ENCODE assay signal across 8 cellular contexts in genomic region chr1:244047739-244048565, GRCh38. TPM values are rescaled to one million over a fixed set of nuclear protein-coding genes. Genes with fewer than 3 reads are reported as not detected.
DNase-seq lines count a peak whose midpoint lies in the region; FAIRE-seq and TF ChIP-seq lines count a peak whose summit lies in the region.

No MANE protein-coding gene starts in this region.

- TF ChIP-seq EP300 in stomach (IDR thresholded peaks at IDR 0.05) = no peak

- peak overlapping the region; percentile 58 for H3K4me2 ChIP-seq in MM.1S (ENCODE audit: low read depth, low read length)

- H3K27ac ChIP-seq in MM.1S (ENCODE audit: low read length) (peak overlapping the region; percentile 86), stomach (peak overlapping the region; percentile 98 to 100 (median 99))

- peaks cover 9% of the 10 kb centered on the region; the same call in 1 of the 2 replicates for H4K20me1 ChIP-seq in MM.1S (ENCODE audit: insufficient read depth, low read length)

- no peaks in the 10 kb centered on the region for H3K9me3 ChIP-seq in MM.1S (replicated peaks; ENCODE audit: insufficient read depth, low read length)
- H3K9me3 ChIP-seq in stomach = no peaks in the 10 kb centered on the region

- peak; percentile 59 for FAIRE-seq in G401.6 (lab: Jason Lieb, UNC)

- peaks cover 28% of the 10 kb centered on the region for H3F3A ChIP-seq in MM.1S (ENCODE audit: insufficient read depth, low read length)

- intact Hi-C loops in stomach (cut with DNase I; ENCODE audit: low total_unique reads) = no loop called here

- H2AFZ ChIP-seq in MM.1S (ENCODE audit: low read length) = peak overlapping the region; percentile 55

- H3K36me3 Mint-ChIP-seq in neural crest cell (ENCODE audit: low read depth) = no peaks in the 10 kb centered on the region

- H3K79me2 ChIP-seq in MM.1S (ENCODE audit: low read length) = 0 out of 2 replicates have a peak, but pooled peaks cover 3% of the 10 kb centered on the region

- H3K4me1 ChIP-seq in MM.1S (ENCODE audit: low read length) (peaks cover 19% of the 10 kb centered on the region), stomach (peaks cover 8 to 43% (median 30%) of the 10 kb centered on the region in 4 donors)

- H3K27me3 ChIP-seq in MM.1S (replicated peaks; ENCODE audit: insufficient read depth, low read length) (0 out of 2 replicates have a peak, but pooled peaks cover 15% of the 10 kb centered on the region), stomach (no peaks in the 10 kb centered on the region)

- H3K4me3 ChIP-seq in MM.1S (ENCODE audit: low read length) (peak overlapping the region; percentile 68), foreskin fibroblast (ENCODE audit: low read depth in 1 of 2, low read length in 2 of 2) (peak overlapping the region; percentile 88 to 94), stomach (peak overlapping the region; percentile 65 to 87 (median 82))

- TF ChIP-seq CTCF in MM.1S (IDR thresholded peaks at IDR 0.05; ENCODE audit: low read length) (no peak), foreskin fibroblast (IDR thresholded peaks at IDR 0.05; ENCODE audit: low read depth, low read length) (no peak), neural crest cell (conservative IDR thresholded peaks at IDR 0.05) (no peak), stomach (IDR thresholded peaks at IDR 0.05) (no peak)

- H3K4me1 Mint-ChIP-seq in neural crest cell = peaks cover 13% of the 10 kb centered on the region

- peak overlapping the region; percentile 71 for H3K9ac ChIP-seq in MM.1S (ENCODE audit: low read length)

- DNase-seq in HCEC 1CT = peak; percentile 99
- DNase-seq in MM.1S = peak; percentile 99
- peak; percentile 96 for DNase-seq in SHP77 treated with DMSO at 0.1 percent for 48 hours (lab: John Stamatoyannopoulos, UW)
- peak; percentile 99 for DNase-seq in activated gamma-delta T cell treated with Interleukin-2 at 50 U/mL for 16 hours
- peak; percentile 100 for DNase-seq in foreskin fibroblast
- DNase-seq in neural crest cell (ENCODE audit: low read depth, low spot score) = peak; percentile 90
- peak; percentile 98 for DNase-seq in stomach

- H3K27me3 Mint-ChIP-seq in neural crest cell (ENCODE audit: low read depth) = no peaks in the 10 kb centered on the region

- H3K9me2 ChIP-seq in MM.1S (replicated peaks; ENCODE audit: insufficient read depth, low read length) = no peaks in the 10 kb centered on the region

- H3K4me3 Mint-ChIP-seq in neural crest cell = peak overlapping the region; percentile 96

- H3K27ac Mint-ChIP-seq in neural crest cell (ENCODE audit: unreplicated experiment) = peak overlapping the region; percentile 97

- peak in 2 of 4 donors; percentile 93 to 95 for TF ChIP-seq POLR2A in stomach (IDR thresholded peaks at IDR 0.05)

- WGBS in stomach, 5 donors = 0 to 1% (median 0%) methylated on average over 31 to 81 of the region's 81 CpGs

- no peaks in the 10 kb centered on the region for H3K9me3 Mint-ChIP-seq in neural crest cell

- H3K36me3 ChIP-seq in MM.1S (replicated peaks; ENCODE audit: insufficient read depth, low read length) (no peaks in the 10 kb centered on the region), stomach (no peaks in the 10 kb centered on the region)

RNA-seq across cellular contexts. Expression of gene ZBTB18, which starts 3.1 kb away (rescaled TPM):
- 29.3 and 30.3 TPM in 2 replicates for total RNA-seq in neural crest cell
- total RNA-seq in stomach = 10 to 100 TPM; 14.6 to 27.2 (median 18.7) TPM
- polyA plus RNA-seq in stomach = 1 to 10 TPM; 5.7 to 7.4 (median 7.2) TPM

Comparison
In these comparisons a context has a peak if more than half of its experiments do, and no peak if none do; other contexts are left out.
1. Peak in every context shown above with its lines: DNase-seq, H3K4me3 ChIP-seq and H3K27ac ChIP-seq.